Comparison of ENCODE assay signal across 1 cellular context in genomic region chr12:66744956-66745383, GRCh38.
TF ChIP-seq lines count a peak whose summit lies in the region.

No MANE protein-coding gene starts in this region.

TF ChIP-seq in HEK293, 187 proteins besides CTCF, POLR2A, EP300 and RAD21 (continued from another document and continues in another):
- TF ChIP-seq PRDM4 (tag by site-specific recombination; IDR thresholded peaks at IDR 0.05) (peak; percentile 55; the same call in 1 of the 2 replicates), ZNF280C (tag by site-specific recombination; IDR thresholded peaks at IDR 0.05) (no peak), ZBTB44 (tag by site-specific recombination; IDR thresholded peaks at IDR 0.05) (peak; percentile 50; the same call in 1 of the 2 replicates), ZNF555 (tag by site-specific recombination; conservative IDR thresholded peaks at IDR 0.05) (no peak), ZNF76 (tag by site-specific recombination; IDR thresholded peaks at IDR 0.05; ENCODE audit: borderline replicate concordance, low read depth) (no peak), ZNF362 (tag by site-specific recombination; IDR thresholded peaks at IDR 0.05) (no peak), ZFP69B (tag by site-specific recombination; IDR thresholded peaks at IDR 0.05) (no peak), ZBTB11 (tag by site-specific recombination; conservative IDR thresholded peaks at IDR 0.05; ENCODE audit: low read depth) (no peak), ZSCAN30 (tag by site-specific recombination; IDR thresholded peaks at IDR 0.05) (peak; percentile 65; the same call in 1 of the 2 replicates), ZNF10 (tag by site-specific recombination; IDR thresholded peaks at IDR 0.05) (peak; percentile 97), ZBTB6 (tag by site-specific recombination; IDR thresholded peaks at IDR 0.05) (peak; percentile 35; the same call in 1 of the 2 replicates), ZNF24 (tag by site-specific recombination; IDR thresholded peaks at IDR 0.05) (0 out of 2 replicates have a peak, but pooled peaks have one; percentile 42), ELK4 (IDR thresholded peaks at IDR 0.05; ENCODE audit: borderline replicate concordance, low read depth, low read length) (no peak), KLF8 (tag by site-specific recombination; IDR thresholded peaks at IDR 0.05) (no peak), ZNF266 (tag by site-specific recombination; IDR thresholded peaks at IDR 0.05; ENCODE audit: low read depth) (no peak), ZEB2 (tag by site-specific recombination; IDR thresholded peaks at IDR 0.05) (0 out of 2 replicates have a peak, but pooled peaks have one; percentile 48), ZNF449 (tag by site-specific recombination; IDR thresholded peaks at IDR 0.05) (no peak), INSM2 (tag by site-specific recombination; IDR thresholded peaks at IDR 0.05) (0 out of 2 replicates have a peak, but pooled peaks have one; percentile 61), ZNF133 (tag by site-specific recombination; IDR thresholded peaks at IDR 0.05) (no peak), ZNF704 (tag by site-specific recombination; IDR thresholded peaks at IDR 0.05) (no peak), ZNF549 (tag by site-specific recombination; IDR thresholded peaks at IDR 0.05) (no peak), KLF10 (tag by site-specific recombination; IDR thresholded peaks at IDR 0.05) (0 out of 2 replicates have a peak, but pooled peaks have one; percentile 51), ZNF175 (tag by site-specific recombination; IDR thresholded peaks at IDR 0.05) (no peak), ZXDB (tag by site-specific recombination; IDR thresholded peaks at IDR 0.05) (peak; percentile 94), ZNF585B (tag by site-specific recombination; IDR thresholded peaks at IDR 0.05) (no peak), ZNF169 (tag by site-specific recombination; IDR thresholded peaks at IDR 0.05) (no peak), ZNF513 (tag by site-specific recombination; IDR thresholded peaks at IDR 0.05) (no peak), PATZ1 (tag by site-specific recombination; IDR thresholded peaks at IDR 0.05) (0 out of 2 replicates have a peak, but pooled peaks have one; percentile 21), ZNF174 (tag by site-specific recombination; IDR thresholded peaks at IDR 0.05) (no peak), ZNF155 (tag by site-specific recombination; IDR thresholded peaks at IDR 0.05) (no peak)
